In the genomic region with DNA sequence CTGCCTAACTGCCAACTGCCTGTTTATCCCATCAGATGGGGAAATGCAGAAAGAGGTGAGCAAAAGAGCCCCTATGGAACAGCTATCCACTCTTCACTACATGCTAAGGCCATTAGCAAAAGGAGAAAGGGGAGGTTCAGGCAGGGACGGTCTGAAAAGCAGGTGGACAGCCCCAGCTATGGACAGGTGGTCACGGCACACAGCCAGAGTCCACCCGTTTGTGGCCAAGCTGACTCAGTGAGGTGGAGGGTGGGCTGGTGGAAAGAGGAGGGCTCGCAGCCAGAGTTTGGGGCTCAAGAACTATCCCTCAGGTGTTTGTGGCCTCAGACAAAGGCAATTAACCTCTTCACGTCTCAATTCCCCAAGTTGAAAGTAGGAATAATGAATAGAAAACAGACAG, we compare ENCODE assay signal across 1 cellular context.
TF ChIP-seq lines count a peak whose summit lies in the region.

No MANE protein-coding gene starts in this region.

TF ChIP-seq in HepG2, 621 proteins besides CTCF, POLR2A, EP300 and RAD21 (continued from another document):
- TF ChIP-seq ZKSCAN8 (CRISPR knock-in tag; IDR thresholded peaks at IDR 0.05; ENCODE audit: borderline replicate concordance) (no peak), ZBTB7A (CRISPR knock-in tag; IDR thresholded peaks at IDR 0.05) (no peak), ZIK1 (CRISPR knock-in tag; IDR thresholded peaks at IDR 0.05; ENCODE audit: borderline replicate concordance, low read depth) (no peak), PPARG (CRISPR knock-in tag; conservative IDR thresholded peaks at IDR 0.05) (no peak)
